ENCODE assay signal across 18 cellular contexts in the genomic region with DNA sequence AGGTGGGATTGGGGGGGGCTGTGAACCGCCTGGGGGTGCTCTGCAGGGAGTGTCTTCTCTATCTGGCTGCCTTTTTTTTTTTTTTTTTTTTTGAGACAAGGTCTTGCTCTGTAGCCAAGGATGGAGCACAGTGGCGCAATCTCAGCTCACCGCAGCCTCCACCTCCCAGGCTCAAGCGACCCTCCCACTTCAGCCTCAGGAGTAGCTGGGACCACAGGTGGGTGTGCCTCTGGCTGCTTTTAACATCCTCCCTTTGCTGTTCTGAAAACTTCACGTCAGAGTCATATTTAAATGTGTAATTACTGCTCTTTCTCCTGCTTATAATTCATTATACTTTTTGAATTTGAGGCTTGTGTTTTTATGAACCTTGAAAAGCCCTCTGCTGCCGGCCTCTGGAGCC.
DNase-seq lines count a peak whose midpoint lies in the region; ATAC-seq and TF ChIP-seq lines count a peak whose summit lies in the region.
"Had no signal": no experiment of that assay in that cellular context is flagged by ENCODE, and none has a peak within 500 bp of the region (broad histone marks: within the 10 kb centered on the region; RNA-seq: fewer than 3 reads in every experiment).

No MANE protein-coding gene starts in this region.

- H3K4me3 Mint-ChIP-seq in T-helper 1 cell treated with Interleukin-12 subunit alpha and Interleukin-12 subunit beta and Interleukin-4 antibody, amounts not matched to agents 30 μg/mL and 1 μg/mL, for 36 hours, result no peak overlapping the region
- peak overlapping the region; percentile 14 for H3K4me3 Mint-ChIP-seq in activated naive CD8-positive, alpha-beta T cell treated with anti-CD3 and anti-CD28 coated beads, Interleukin-2, amount 10 ng/mL, durations not matched to agents 7 days and 5 days
- H3K4me3 Mint-ChIP-seq in natural killer cell, result no peak overlapping the region
- H3K4me3 Mint-ChIP-seq: memory B cell had no signal

- H2AFZ ChIP-seq in DND-41 (ENCODE audit: low read depth, low read length), result no peak overlapping the region
- H2AFZ ChIP-seq: GM23248 had no signal

- peaks cover 90% of the 10 kb centered on the region for H3K36me3 ChIP-seq in DND-41 (ENCODE audit: insufficient read depth, low read length)

- no peaks in the 10 kb centered on the region for H3K4me1 ChIP-seq in DND-41 (ENCODE audit: insufficient read depth, low read length)

- no peak overlapping the region for H3K9ac ChIP-seq in DND-41 (ENCODE audit: low read depth, low read length)
- H3K9ac ChIP-seq: GM23248 had no signal

- no peak for TF ChIP-seq CTCF in DND-41 (IDR thresholded peaks at IDR 0.05; ENCODE audit: borderline replicate concordance, extremely low read depth, low read length, poor library complexity, severe bottlenecking)
- TF ChIP-seq CTCF in natural killer cell (IDR thresholded peaks at IDR 0.05), result no peak

- H3K27ac ChIP-seq in DND-41 (ENCODE audit: low read length), result no peak overlapping the region
- H3K27ac ChIP-seq: C4-2B, GM23248 had no signal

- POLR2A ChIA-PET in activated naive CD8-positive, alpha-beta T cell treated with anti-CD3 and anti-CD28 coated beads, Interleukin-2, amount 10 ng/mL, durations not matched to agents 7 days and 5 days (lab: Charles Lee), result no interaction called here

- no peak overlapping the region for H3K4me2 ChIP-seq in DND-41 (ENCODE audit: insufficient read depth, low read length)
- H3K4me2 ChIP-seq: smooth muscle cell had no signal

- H3K4me1 Mint-ChIP-seq in T-helper 1 cell treated with Interleukin-12 subunit alpha and Interleukin-12 subunit beta and Interleukin-4 antibody, amounts not matched to agents 30 μg/mL and 1 μg/mL, for 36 hours (ENCODE audit: low read depth), result peaks cover 21% of the 10 kb centered on the region
- H3K4me1 Mint-ChIP-seq in activated naive CD8-positive, alpha-beta T cell treated with anti-CD3 and anti-CD28 coated beads, Interleukin-2, amount 10 ng/mL, durations not matched to agents 7 days and 5 days, result peaks cover 38% of the 10 kb centered on the region
- H3K4me1 Mint-ChIP-seq in natural killer cell, result peaks cover 45 to 70% of the 10 kb centered on the region in 2 donors

- H3K27me3 ChIP-seq in DND-41 (ENCODE audit: insufficient read depth, low read length, poor library complexity), result no peaks in the 10 kb centered on the region

- peak overlapping the region; percentile 35 for H3K27ac Mint-ChIP-seq in T-helper 1 cell treated with Interleukin-12 subunit alpha and Interleukin-12 subunit beta and Interleukin-4 antibody, amounts not matched to agents 30 μg/mL and 1 μg/mL, for 36 hours
- peak overlapping the region; percentile 52 for H3K27ac Mint-ChIP-seq in activated naive CD8-positive, alpha-beta T cell treated with anti-CD3 and anti-CD28 coated beads, Interleukin-2, amount 10 ng/mL, durations not matched to agents 7 days and 5 days
- peak overlapping the region; percentile 62 to 87 for H3K27ac Mint-ChIP-seq in natural killer cell
- H3K27ac Mint-ChIP-seq: memory B cell had no signal

- no peaks in the 10 kb centered on the region for H3K27me3 Mint-ChIP-seq in T-helper 1 cell treated with Interleukin-12 subunit alpha and Interleukin-12 subunit beta and Interleukin-4 antibody, amounts not matched to agents 30 μg/mL and 1 μg/mL, for 36 hours (ENCODE audit: low read depth)
- no peaks in the 10 kb centered on the region for H3K27me3 Mint-ChIP-seq in activated naive CD8-positive, alpha-beta T cell treated with anti-CD3 and anti-CD28 coated beads, Interleukin-2, amount 10 ng/mL, durations not matched to agents 7 days and 5 days
- H3K27me3 Mint-ChIP-seq in natural killer cell (ENCODE audit: low read depth in 2 of 2), result no peaks in the 10 kb centered on the region
- H3K27me3 Mint-ChIP-seq: memory B cell, T-cell had no signal

- no peaks in the 10 kb centered on the region for H3K9me3 Mint-ChIP-seq in T-helper 1 cell treated with Interleukin-12 subunit alpha and Interleukin-12 subunit beta and Interleukin-4 antibody, amounts not matched to agents 30 μg/mL and 1 μg/mL, for 36 hours
- H3K9me3 Mint-ChIP-seq in activated naive CD8-positive, alpha-beta T cell treated with anti-CD3 and anti-CD28 coated beads, Interleukin-2, amount 10 ng/mL, durations not matched to agents 7 days and 5 days, result no peaks in the 10 kb centered on the region
- H3K9me3 Mint-ChIP-seq in natural killer cell, result no peaks in the 10 kb centered on the region
- H3K9me3 Mint-ChIP-seq: memory B cell, T-cell had no signal

- ATAC-seq in DND-41 (ENCODE audit: insufficient read depth, low read depth), result no peak
- peak; percentile 31 for ATAC-seq in activated naive CD8-positive, alpha-beta T cell treated with anti-CD3 and anti-CD28 coated beads, Interleukin-2, amount 10 ng/mL, durations not matched to agents 7 days and 5 days (ENCODE audit: low read depth)
- no peak for ATAC-seq in natural killer cell
- ATAC-seq: GM12878 had no signal

- peaks cover 9% of the 10 kb centered on the region for H3K36me3 Mint-ChIP-seq in T-helper 1 cell treated with Interleukin-12 subunit alpha and Interleukin-12 subunit beta and Interleukin-4 antibody, amounts not matched to agents 30 μg/mL and 1 μg/mL, for 36 hours (ENCODE audit: low read depth)
- H3K36me3 Mint-ChIP-seq in activated naive CD8-positive, alpha-beta T cell treated with anti-CD3 and anti-CD28 coated beads, Interleukin-2, amount 10 ng/mL, durations not matched to agents 7 days and 5 days, result peaks cover 7% of the 10 kb centered on the region
- H3K36me3 Mint-ChIP-seq in natural killer cell, result no peaks in the 10 kb centered on the region

- no peak for DNase-seq in T-helper 1 cell
- peak; percentile 25 for DNase-seq in DND-41
- DNase-seq in activated naive CD8-positive, alpha-beta T cell treated with anti-CD3 and anti-CD28 coated beads, Interleukin-2, amount 10 ng/mL, durations not matched to agents 7 days and 5 days, result no peak
- no peak for DNase-seq in natural killer cell
- DNase-seq in NCI-H748 treated with DMSO at 0.1 percent for 48 hours (lab: John Stamatoyannopoulos, UW), result no peak
- DNase-seq in GM03348 (ENCODE audit: low spot score), result no peak
- DNase-seq in DMS53 (lab: John Stamatoyannopoulos, UW), result no peak
- DNase-seq: 8988T; activated CD4-positive, alpha-beta T cell treated with anti-CD3 and anti-CD28 coated beads for 4 hours; activated gamma-delta T cell; GM23248; NCI-H2081 treated with DMSO at 0.1 percent for 48 hours; T-cell had no signal

- H4K20me1 ChIP-seq in DND-41 (ENCODE audit: insufficient read depth, low read length), result peaks cover 98% of the 10 kb centered on the region

- intact Hi-C loops in natural killer cell (cut with micrococcal nuclease), result no loop called here

- H3K4me3 ChIP-seq in DND-41 (ENCODE audit: low read depth in 1 of 2, low read length in 2 of 2), result no peak overlapping the region
- H3K4me3 ChIP-seq: GM12878, GM23248, smooth muscle cell had no signal

- peaks cover 98% of the 10 kb centered on the region for H3K79me2 ChIP-seq in DND-41 (ENCODE audit: insufficient read depth, low read length)

- no peaks in the 10 kb centered on the region for H3K9me3 ChIP-seq in DND-41 (ENCODE audit: insufficient read depth, low read length, severe bottlenecking)
